ENCODE assay signal across 10 cellular contexts in genomic region chr19:41563847-41564514, GRCh38. TPM values are rescaled to one million over a fixed set of nuclear protein-coding genes. Genes with fewer than 3 reads are reported as not detected.
DNase-seq lines count a peak whose midpoint lies in the region; ATAC-seq and TF ChIP-seq lines count a peak whose summit lies in the region.
"Had no signal": no experiment of that assay in that cellular context is flagged by ENCODE, and none has a peak within 500 bp of the region (broad histone marks: within the 10 kb centered on the region; RNA-seq: fewer than 3 reads in every experiment).

No MANE protein-coding gene starts in this region.

- TF ChIP-seq CTCF in upper lobe of right lung (IDR thresholded peaks at IDR 0.05) = no peak
- no peak for TF ChIP-seq CTCF in GM20000 (IDR thresholded peaks at IDR 0.05; ENCODE audit: extremely low read depth, missing control alignments)

- H3K27me3 ChIP-seq in upper lobe of right lung = peaks cover 23% of the 10 kb centered on the region

- intact Hi-C loops in upper lobe of right lung (cut with DNase I) = no loop called here

- H3K4me1 ChIP-seq in upper lobe of right lung = peaks cover 18% of the 10 kb centered on the region

- no peaks in the 10 kb centered on the region for H3K9me3 ChIP-seq in upper lobe of right lung

- ATAC-seq in upper lobe of right lung (peak; percentile 24), GM19324 (IDR thresholded peaks at IDR 0.05; ENCODE audit: low FRiP score, unreplicated experiment) (no peak)

- no peak overlapping the region for H3K27ac ChIP-seq in upper lobe of right lung

- no peak overlapping the region for H3K4me3 ChIP-seq in upper lobe of right lung

- peak; percentile 69 for DNase-seq in stimulated activated CD4-positive, alpha-beta T cell treated with anti-CD3 and anti-CD28 coated beads, Interleukin-15, amount 100 ng/mL, for 24 hours
- DNase-seq in stimulated activated CD4-positive, alpha-beta T cell treated with anti-CD3 and anti-CD28 coated beads, Interleukin-2, amount 100 ng/mL, for 48 hours = no peak
- DNase-seq in activated CD4-positive, alpha-beta T cell treated with anti-CD3 and anti-CD28 coated beads for 48 hours = peak; percentile 70
- DNase-seq in germinal center (ENCODE audit: low spot score) (peak; percentile 11), upper lobe of right lung (no peak), ureter (ENCODE audit: low spot score) (no peak), GM20000 (ENCODE audit: low spot score) (no peak)
- DNase-seq: NCI-H1436 treated with DMSO at 0.1 percent for 48 hours had no signal

- no peaks in the 10 kb centered on the region for H3K36me3 ChIP-seq in upper lobe of right lung

RNA-seq across cellular contexts. Expression of gene CEACAM21, which starts 12.0 kb away (rescaled TPM):
- 16.3 TPM for total RNA-seq in upper lobe of right lung
- total RNA-seq in ureter = 3.6 TPM
- total RNA-seq: fibroblast of villous mesenchyme had no signal

Comparison
In these comparisons a context has a peak if more than half of its experiments do, and no peak if none do; other contexts are left out.
1. DNase-seq: peak in stimulated activated CD4-positive, alpha-beta T cell treated with anti-CD3 and anti-CD28 coated beads, Interleukin-15, amount 100 ng/mL, for 24 hours (single experiment), activated CD4-positive, alpha-beta T cell treated with anti-CD3 and anti-CD28 coated beads for 48 hours (single experiment) and germinal center (single experiment); none in stimulated activated CD4-positive, alpha-beta T cell treated with anti-CD3 and anti-CD28 coated beads, Interleukin-2, amount 100 ng/mL, for 48 hours (0 of 2), upper lobe of right lung (single experiment), ureter (single experiment) and GM20000 (single experiment).